ENCODE assay signal across 15 cellular contexts in genomic region chr6:138467901-138468300, GRCh38.
"Had no signal": no experiment of that assay in that cellular context is flagged by ENCODE, and none has a peak within 500 bp of the region (broad histone marks: within the 10 kb centered on the region; RNA-seq: fewer than 3 reads in every experiment).

No MANE protein-coding gene starts in this region.

- ATAC-seq: activated CD4-positive, CD25-positive, alpha-beta regulatory T cell treated with anti-CD3 and anti-CD28 coated beads, Interleukin-2, amount 50 U/mL, for 24 hours; effector memory CD8-positive, alpha-beta T cell; natural killer cell had no signal

- H3K36me3 ChIP-seq: neutrophil, uterus had no signal

- H3K4me3 ChIP-seq: hepatocyte, left ventricle myocardium inferior, tibial artery, uterus had no signal

- FAIRE-seq: kidney, small intestine had no signal

- H3K4me2 ChIP-seq: hepatocyte had no signal

- H3K4me1 ChIP-seq: left ventricle myocardium inferior, tibial artery, uterus had no signal

- H3K27ac ChIP-seq: left ventricle myocardium inferior, neutrophil, tibial artery, uterus had no signal

- H3K9me3 ChIP-seq: left ventricle myocardium inferior, neutrophil, tibial artery, uterus had no signal

- H3K27me3 ChIP-seq: hepatocyte, neutrophil, tibial artery, uterus had no signal

- DNase-seq: activated naive CD4-positive, alpha-beta T cell; activated naive CD8-positive, alpha-beta T cell treated with anti-CD3 and anti-CD28 coated beads, Interleukin-2, amount 10 ng/mL, durations not matched to agents 7 days and 5 days; effector memory CD8-positive, alpha-beta T cell; kidney; left ventricle myocardium inferior; natural killer cell; retina; small intestine; stimulated activated CD4-positive, alpha-beta T cell treated with anti-CD3 and anti-CD28 coated beads, Interleukin-4, amount 100 ng/mL, for 24 hours; stimulated activated naive CD4-positive, alpha-beta T cell; tibial artery; uterus had no signal
